Comparison of ENCODE assay signal across 8 cellular contexts in genomic region chr4:102868153-102868781, GRCh38. TPM values are rescaled to one million over a fixed set of nuclear protein-coding genes. Genes with fewer than 3 reads are reported as not detected.
DNase-seq lines count a peak whose midpoint lies in the region; ATAC-seq, FAIRE-seq and TF ChIP-seq lines count a peak whose summit lies in the region.

No MANE protein-coding gene starts in this region.

- H3K27ac ChIP-seq in Karpas-422 (ENCODE audit: low read length): peak overlapping the region; percentile 90
- peak overlapping the region; percentile 97 for H3K27ac ChIP-seq in layer of hippocampus (ENCODE audit: low read depth, low read length)

- peak overlapping the region; percentile 88 for H3K4me2 ChIP-seq in Karpas-422 (ENCODE audit: low read depth, low read length, poor library complexity, severe bottlenecking)

- 0 out of 2 replicates have a peak overlapping the region, but pooled peaks have one; percentile 11 for H2AFZ ChIP-seq in Karpas-422 (ENCODE audit: low read length)

- 0 out of 2 replicates have a peak, but pooled peaks have one; percentile 77 for TF ChIP-seq POLR2A in GM12891 (IDR thresholded peaks at IDR 0.05; ENCODE audit: low read depth, low read length)

- no peaks in the 10 kb centered on the region for H3K9me2 ChIP-seq in Karpas-422 (replicated peaks; ENCODE audit: insufficient read depth, low read length)

- no peaks in the 10 kb centered on the region for H4K20me1 ChIP-seq in Karpas-422 (ENCODE audit: insufficient read depth, low read depth, low read length)

- peak overlapping the region; percentile 75 for H3K9ac ChIP-seq in Karpas-422 (ENCODE audit: low read length)

- peaks cover 41% of the 10 kb centered on the region for H3K36me3 ChIP-seq in Karpas-422 (ENCODE audit: insufficient read depth, low read length)

- H3K27me3 ChIP-seq in Karpas-422 (ENCODE audit: low read length) (no peaks in the 10 kb centered on the region), layer of hippocampus (ENCODE audit: control insufficient read depth, insufficient read depth, low read length) (no peaks in the 10 kb centered on the region)

- H3K4me1 ChIP-seq in Karpas-422 (ENCODE audit: low read length): peaks cover 34% of the 10 kb centered on the region

- FAIRE-seq in GM12891 (lab: Jason Lieb, UNC): no peak

- H3K9me3 ChIP-seq in Karpas-422 (ENCODE audit: low read length): no peaks in the 10 kb centered on the region

- peaks cover 92% of the 10 kb centered on the region for H3K79me2 ChIP-seq in Karpas-422 (ENCODE audit: low read length)

- DNase-seq in GM12891 (ENCODE audit: insufficient read length, low spot score): no peak
- peak; percentile 62 for DNase-seq in Karpas-422
- peak; percentile 5 for DNase-seq in amniotic epithelial cell (ENCODE audit: low read depth)
- DNase-seq in stimulated activated CD8-positive, alpha-beta memory T cell treated with anti-CD3 and anti-CD28 coated beads, Interleukin-4, amount 100 ng/mL, for 24 hours (ENCODE audit: low read depth): peak; percentile 4
- DNase-seq in iPS-NIHi11 (ENCODE audit: low spot score): no peak
- no peak for DNase-seq in central memory CD4-positive, alpha-beta T cell

- peak overlapping the region; percentile 76 for H3K4me3 ChIP-seq in Karpas-422 (ENCODE audit: low read length)

- no peak for ATAC-seq in HG03457 (IDR thresholded peaks at IDR 0.05; ENCODE audit: unreplicated experiment)

TF ChIP-seq in GM12891, 5 proteins besides CTCF, POLR2A, EP300 and RAD21:
- TF ChIP-seq SPI1 (IDR thresholded peaks at IDR 0.05; ENCODE audit: low read depth, low read length): 0 out of 2 replicates have a peak, but pooled peaks have one; percentile 1
- no peak for TF ChIP-seq PAX5 (IDR thresholded peaks at IDR 0.05; ENCODE audit: insufficient read depth, low read length, severe bottlenecking)
- no peak for TF ChIP-seq POU2F2 (IDR thresholded peaks at IDR 0.05; ENCODE audit: low read depth, low read length)
- TF ChIP-seq TAF1 (IDR thresholded peaks at IDR 0.05; ENCODE audit: low read depth, low read length): no peak
- TF ChIP-seq POLR2AphosphoS5 (IDR thresholded peaks at IDR 0.05; ENCODE audit: low read depth, low read length): peak; percentile 81; the same call in 1 of the 2 replicates

RNA-seq across cellular contexts. Expression of gene CISD2, which starts 0.5 kb away (rescaled TPM):
- 26.9 TPM for polyA plus RNA-seq in GM12891 (2012; ENCODE audit: low read depth, missing spikeins)
- 53.8 and 70.3 TPM in 2 replicates for total RNA-seq in Karpas-422 (2014; rRNA removed; shearing (Covaris generic); ENCODE audit: low replicate concordance)

RNA-seq across cellular contexts. Expression of gene UBE2D3, which starts 40.9 kb away (rescaled TPM):
- polyA plus RNA-seq in GM12891 (2012; ENCODE audit: low read depth, missing spikeins): 274 TPM
- total RNA-seq in Karpas-422 (2014; rRNA removed; shearing (Covaris generic); ENCODE audit: low replicate concordance): 538 and 600 TPM in 2 replicates

Comparison
In these comparisons a context has a peak if more than half of its experiments do, and no peak if none do; other contexts are left out.
1. DNase-seq: peak in Karpas-422 (single experiment), amniotic epithelial cell (single experiment) and stimulated activated CD8-positive, alpha-beta memory T cell treated with anti-CD3 and anti-CD28 coated beads, Interleukin-4, amount 100 ng/mL, for 24 hours (single experiment); none in GM12891 (single experiment), iPS-NIHi11 (single experiment) and central memory CD4-positive, alpha-beta T cell (single experiment).